Comparison of ENCODE assay signal across 7 cellular contexts in the genomic region with DNA sequence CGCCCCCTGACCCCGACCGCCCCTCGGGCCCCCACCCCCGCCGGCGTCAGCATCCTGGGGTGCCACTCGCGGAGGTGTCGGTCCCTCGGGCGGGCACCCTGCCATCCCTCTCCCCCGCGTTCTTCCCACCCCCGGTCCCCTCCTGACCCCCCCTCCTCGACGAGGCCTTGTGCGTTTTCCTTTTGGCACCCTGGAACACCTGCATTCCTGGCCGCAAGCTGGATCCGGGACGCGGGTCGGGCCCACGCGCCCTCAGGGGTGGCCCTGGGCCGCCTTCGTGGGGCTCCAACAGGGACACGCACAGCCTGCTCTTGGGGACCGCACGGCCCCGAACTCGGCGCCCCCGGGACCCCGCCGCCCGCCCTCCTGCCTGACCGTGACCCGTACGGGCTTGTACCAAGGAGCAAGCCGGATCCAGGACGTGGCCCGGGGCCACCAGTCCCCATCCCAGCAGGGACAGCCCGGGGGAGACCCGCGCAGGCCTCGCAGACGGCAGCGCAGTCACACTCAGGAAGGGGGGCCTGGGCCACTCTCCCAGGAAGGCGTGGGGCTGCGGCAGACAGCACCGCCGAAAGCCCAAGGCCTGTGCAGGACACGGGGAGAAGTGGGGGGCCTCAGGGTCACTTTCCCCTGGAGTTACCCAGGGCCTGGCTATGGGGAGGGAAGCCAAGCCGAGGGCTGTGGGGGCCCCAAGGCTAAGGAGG. TPM values are rescaled to one million over a fixed set of nuclear protein-coding genes. Genes with fewer than 3 reads are reported as not detected.
DNase-seq lines count a peak whose midpoint lies in the region; ATAC-seq and TF ChIP-seq lines count a peak whose summit lies in the region.

No MANE protein-coding gene starts in this region.

- no peaks in the 10 kb centered on the region for H3K9me2 ChIP-seq in hepatocyte (replicated peaks; ENCODE audit: insufficient read depth)

- peak; percentile 38 to 45 for DNase-seq in activated T-cell treated with anti-CD3 and anti-CD28 coated beads, Interleukin-2, amount 50 U/mL, for 48 hours
- DNase-seq in hepatocyte (ENCODE audit: low spot score), result no peak
- DNase-seq in stimulated activated effector memory CD8-positive, alpha-beta T cell treated with anti-CD3 and anti-CD28 coated beads, Interleukin-12 subunit alpha, Interleukin-12 subunit beta, amount 100 ng/mL, for 72 hours (ENCODE audit: low spot score in 2 of 2), result peak; percentile 6 to 53
- DNase-seq in NCI-H526 (lab: John Stamatoyannopoulos, UW), result no peak
- DNase-seq in putamen (ENCODE audit: low spot score), result no peak

- H3K36me3 Mint-ChIP-seq in stimulated activated effector memory CD8-positive, alpha-beta T cell treated with anti-CD3 and anti-CD28 coated beads, Interleukin-12 subunit alpha, Interleukin-12 subunit beta, amount 100 ng/mL, for 72 hours, result peaks cover 12% of the 10 kb centered on the region

- no peak for TF ChIP-seq CTCF in hepatocyte (IDR thresholded peaks at IDR 0.05; ENCODE audit: poor library complexity)

- H2AFZ ChIP-seq in hepatocyte, result peak overlapping the region; percentile 71

- H3K4me1 Mint-ChIP-seq in stimulated activated effector memory CD8-positive, alpha-beta T cell treated with anti-CD3 and anti-CD28 coated beads, Interleukin-12 subunit alpha, Interleukin-12 subunit beta, amount 100 ng/mL, for 72 hours, result peaks cover 26% of the 10 kb centered on the region

- 75% methylated on average over 27 of the region's 55 CpGs for WGBS in hepatocyte (ENCODE audit: low lambda C conversion rate, missing lambda C conversion rate)

- no peaks in the 10 kb centered on the region for H3K36me3 ChIP-seq in hepatocyte (replicated peaks; ENCODE audit: insufficient read depth, low read depth)

- no peaks in the 10 kb centered on the region for H4K20me1 ChIP-seq in hepatocyte (ENCODE audit: insufficient read depth, poor library complexity, severe bottlenecking)

- peaks cover 9% of the 10 kb centered on the region for H3K4me1 ChIP-seq in hepatocyte (ENCODE audit: insufficient read depth)

- peak overlapping the region; percentile 85 for H3K4me3 ChIP-seq in hepatocyte

- no peaks in the 10 kb centered on the region for H3K27me3 ChIP-seq in hepatocyte

- H3K9me3 ChIP-seq in hepatocyte (ENCODE audit: low read depth), result no peaks in the 10 kb centered on the region

- peak overlapping the region; percentile 39 for H3K4me3 Mint-ChIP-seq in stimulated activated effector memory CD8-positive, alpha-beta T cell treated with anti-CD3 and anti-CD28 coated beads, Interleukin-12 subunit alpha, Interleukin-12 subunit beta, amount 100 ng/mL, for 72 hours

- no peak overlapping the region for H3K27ac ChIP-seq in hepatocyte

- H3K9me3 Mint-ChIP-seq in stimulated activated effector memory CD8-positive, alpha-beta T cell treated with anti-CD3 and anti-CD28 coated beads, Interleukin-12 subunit alpha, Interleukin-12 subunit beta, amount 100 ng/mL, for 72 hours, result no peaks in the 10 kb centered on the region

- peak; percentile 10 for ATAC-seq in HG03045 (IDR thresholded peaks at IDR 0.05; ENCODE audit: unreplicated experiment)
- no peak for ATAC-seq in stimulated activated effector memory CD8-positive, alpha-beta T cell treated with anti-CD3 and anti-CD28 coated beads, Interleukin-12 subunit alpha, Interleukin-12 subunit beta, amount 100 ng/mL, for 72 hours
- no peak for ATAC-seq in HG02840 (IDR thresholded peaks at IDR 0.05; ENCODE audit: low FRiP score, unreplicated experiment)

- no peak overlapping the region for H3K27ac Mint-ChIP-seq in stimulated activated effector memory CD8-positive, alpha-beta T cell treated with anti-CD3 and anti-CD28 coated beads, Interleukin-12 subunit alpha, Interleukin-12 subunit beta, amount 100 ng/mL, for 72 hours

- H3K79me2 ChIP-seq in hepatocyte, result no peaks in the 10 kb centered on the region

- H3K4me2 ChIP-seq in hepatocyte, result peak overlapping the region; percentile 94

RNA-seq across cellular contexts. Expression of gene SLC19A1, which starts 0.6 kb away (rescaled TPM):
- 4.0 and 7.7 TPM in 2 replicates for total RNA-seq in hepatocyte
- 16.1 and 24.8 TPM in 2 replicates for polyA plus RNA-seq in hepatocyte

Comparison
In these comparisons a context has a peak if more than half of its experiments do, and no peak if none do; other contexts are left out.
1. DNase-seq: peak in activated T-cell treated with anti-CD3 and anti-CD28 coated beads, Interleukin-2, amount 50 U/mL, for 48 hours (2 of 2) and stimulated activated effector memory CD8-positive, alpha-beta T cell treated with anti-CD3 and anti-CD28 coated beads, Interleukin-12 subunit alpha, Interleukin-12 subunit beta, amount 100 ng/mL, for 72 hours (2 of 2); none in hepatocyte (single experiment), NCI-H526 (0 of 2) and putamen (single experiment).